ENCODE assay signal across 10 cellular contexts in the genomic region with DNA sequence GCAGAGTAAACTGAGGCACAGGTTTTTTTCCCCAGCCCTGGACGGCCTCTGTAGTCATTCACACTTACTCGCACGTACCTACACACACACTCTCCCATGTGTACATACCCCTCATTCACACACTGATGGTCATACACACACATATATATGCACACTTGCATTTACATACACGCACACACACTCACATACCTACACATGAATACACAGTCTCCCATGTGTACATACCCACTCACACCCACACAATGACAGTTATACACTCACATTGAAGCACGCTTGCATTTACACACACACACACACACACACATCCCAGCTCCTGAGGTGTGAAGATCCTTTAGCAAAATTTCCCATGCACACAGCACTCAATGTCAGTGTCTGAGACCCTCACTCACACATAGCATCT. TPM values are rescaled to one million over a fixed set of nuclear protein-coding genes. Genes with fewer than 3 reads are reported as not detected.
A peak's percentile ranks its signal among the peaks of the same experiment; 100 is the strongest.
DNase-seq lines count a peak whose midpoint lies in the region; ATAC-seq lines count a peak whose summit lies in the region.
"Had no signal": no experiment of that assay in that cellular context is flagged by ENCODE, and none has a peak within 500 bp of the region (broad histone marks: within the 10 kb centered on the region; RNA-seq: fewer than 3 reads in every experiment).

No MANE protein-coding gene starts in this region.

- no peaks in the 10 kb centered on the region for H3K9me3 Mint-ChIP-seq in stimulated activated naive CD8-positive, alpha-beta T cell treated with anti-CD3 and anti-CD28 coated beads, Interleukin-15, Interleukin-2, amounts not matched to agents 100 ng/mL and 50 ng/mL, for 24 hours
- no peaks in the 10 kb centered on the region for H3K9me3 Mint-ChIP-seq in activated CD4-positive, alpha-beta memory T cell treated with anti-CD3 and anti-CD28 coated beads, Interleukin-2, amount 10 ng/mL, durations not matched to agents 7 days and 5 days
- H3K9me3 Mint-ChIP-seq in memory B cell = no peaks in the 10 kb centered on the region

- CTCF ChIA-PET in activated CD4-positive, alpha-beta memory T cell treated with anti-CD3 and anti-CD28 coated beads, Interleukin-2, amount 10 ng/mL, durations not matched to agents 7 days and 5 days (lab: Charles Lee) = interaction anchor here (1.5 to 11.1 kb wide), 6 partner anchors 6 to 173 kb away, joined by 3 to 88 read pairs (median 9); no protein-coding TSS in a partner anchor

- H3K36me3 Mint-ChIP-seq in stimulated activated naive CD8-positive, alpha-beta T cell treated with anti-CD3 and anti-CD28 coated beads, Interleukin-15, Interleukin-2, amounts not matched to agents 100 ng/mL and 50 ng/mL, for 24 hours (ENCODE audit: low read depth) = no peaks in the 10 kb centered on the region
- H3K36me3 Mint-ChIP-seq in activated CD4-positive, alpha-beta memory T cell treated with anti-CD3 and anti-CD28 coated beads, Interleukin-2, amount 10 ng/mL, durations not matched to agents 7 days and 5 days (ENCODE audit: low read depth) = no peaks in the 10 kb centered on the region
- no peaks in the 10 kb centered on the region for H3K36me3 Mint-ChIP-seq in memory B cell

- no peak for DNase-seq in stimulated activated naive CD8-positive, alpha-beta T cell treated with anti-CD3 and anti-CD28 coated beads, Interleukin-15, Interleukin-2, amounts not matched to agents 100 U/mL and 50 U/mL, for 24 hours
- no peak for DNase-seq in activated CD4-positive, alpha-beta memory T cell treated with anti-CD3 and anti-CD28 coated beads, Interleukin-2, amount 10 ng/mL, durations not matched to agents 7 days and 5 days
- DNase-seq in memory B cell (ENCODE audit: low spot score in 2 of 2) (no peak), DMS114 treated with DMSO at 0.1 percent for 48 hours (lab: John Stamatoyannopoulos, UW; ENCODE audit: unreplicated experiment) (no peak), NCI-H748 (lab: John Stamatoyannopoulos, UW; ENCODE audit: unreplicated experiment) (no peak), NCI-H1048 (lab: John Stamatoyannopoulos, UW) (no peak), hypothalamus (lab: John Stamatoyannopoulos, UW) (no peak)
- DNase-seq: NCI-H2029 had no signal

- no peak for ATAC-seq in stimulated activated naive CD8-positive, alpha-beta T cell treated with anti-CD3 and anti-CD28 coated beads, Interleukin-15, Interleukin-2, amounts not matched to agents 100 U/mL and 50 U/mL, for 24 hours
- no peak for ATAC-seq in memory B cell (ENCODE audit: low read depth)

- H3K27me3 Mint-ChIP-seq in stimulated activated naive CD8-positive, alpha-beta T cell treated with anti-CD3 and anti-CD28 coated beads, Interleukin-15, Interleukin-2, amounts not matched to agents 100 ng/mL and 50 ng/mL, for 24 hours = peaks cover 18% of the 10 kb centered on the region
- H3K27me3 Mint-ChIP-seq in activated CD4-positive, alpha-beta memory T cell treated with anti-CD3 and anti-CD28 coated beads, Interleukin-2, amount 10 ng/mL, durations not matched to agents 7 days and 5 days = peaks cover 20% of the 10 kb centered on the region
- H3K27me3 Mint-ChIP-seq in memory B cell = peaks cover 13% of the 10 kb centered on the region

- peak overlapping the region; percentile 21 for H3K27ac Mint-ChIP-seq in stimulated activated naive CD8-positive, alpha-beta T cell treated with anti-CD3 and anti-CD28 coated beads, Interleukin-15, Interleukin-2, amounts not matched to agents 100 ng/mL and 50 ng/mL, for 24 hours
- H3K27ac Mint-ChIP-seq in activated CD4-positive, alpha-beta memory T cell treated with anti-CD3 and anti-CD28 coated beads, Interleukin-2, amount 10 ng/mL, durations not matched to agents 7 days and 5 days = no peak overlapping the region
- no peak overlapping the region for H3K27ac Mint-ChIP-seq in memory B cell

- H3K4me3 Mint-ChIP-seq in stimulated activated naive CD8-positive, alpha-beta T cell treated with anti-CD3 and anti-CD28 coated beads, Interleukin-15, Interleukin-2, amounts not matched to agents 100 ng/mL and 50 ng/mL, for 24 hours = peak overlapping the region; percentile 49
- H3K4me3 Mint-ChIP-seq in activated CD4-positive, alpha-beta memory T cell treated with anti-CD3 and anti-CD28 coated beads, Interleukin-2, amount 10 ng/mL, durations not matched to agents 7 days and 5 days = peak overlapping the region; percentile 60
- peak overlapping the region; percentile 77 for H3K4me3 Mint-ChIP-seq in memory B cell

- peaks cover 18% of the 10 kb centered on the region for H3K4me1 Mint-ChIP-seq in stimulated activated naive CD8-positive, alpha-beta T cell treated with anti-CD3 and anti-CD28 coated beads, Interleukin-15, Interleukin-2, amounts not matched to agents 100 ng/mL and 50 ng/mL, for 24 hours (ENCODE audit: low read depth)
- peaks cover 55% of the 10 kb centered on the region for H3K4me1 Mint-ChIP-seq in activated CD4-positive, alpha-beta memory T cell treated with anti-CD3 and anti-CD28 coated beads, Interleukin-2, amount 10 ng/mL, durations not matched to agents 7 days and 5 days
- H3K4me1 Mint-ChIP-seq in memory B cell = peaks cover 13% of the 10 kb centered on the region

- POLR2A ChIA-PET in activated CD4-positive, alpha-beta memory T cell treated with anti-CD3 and anti-CD28 coated beads, Interleukin-2, amount 10 ng/mL, durations not matched to agents 7 days and 5 days (lab: Charles Lee) = interaction anchor here (1.5 to 1.9 kb wide), 2 partner anchors 10 to 31 kb away, joined by 4 to 6 read pairs; no protein-coding TSS in a partner anchor

RNA-seq across cellular contexts. Expression of gene FAM131C, which starts 0.8 kb away (rescaled TPM):
- 1 to 10 TPM; 5.1 to 5.6 TPM for total RNA-seq in activated CD4-positive, alpha-beta memory T cell treated with anti-CD3 and anti-CD28 coated beads, Interleukin-2, amount 10 ng/mL, durations not matched to agents 7 days and 5 days

RNA-seq across cellular contexts. Expression of gene CLCNKB, which starts 30.6 kb away (rescaled TPM):
- total RNA-seq in activated CD4-positive, alpha-beta memory T cell treated with anti-CD3 and anti-CD28 coated beads, Interleukin-2, amount 10 ng/mL, durations not matched to agents 7 days and 5 days = not detected

RNA-seq across cellular contexts. Expression of gene CLCNKA, which starts 52.4 kb away (rescaled TPM):
- under 1 TPM; 0.13 to 0.20 TPM for total RNA-seq in activated CD4-positive, alpha-beta memory T cell treated with anti-CD3 and anti-CD28 coated beads, Interleukin-2, amount 10 ng/mL, durations not matched to agents 7 days and 5 days
- total RNA-seq: epithelial cell of proximal tubule had no signal

RNA-seq across cellular contexts. Expression of gene HSPB7, which starts 56.4 kb away (rescaled TPM):
- total RNA-seq in activated CD4-positive, alpha-beta memory T cell treated with anti-CD3 and anti-CD28 coated beads, Interleukin-2, amount 10 ng/mL, durations not matched to agents 7 days and 5 days = not detected
- total RNA-seq: epithelial cell of proximal tubule had no signal
